ENCODE assay signal across 9 cellular contexts in the genomic region with DNA sequence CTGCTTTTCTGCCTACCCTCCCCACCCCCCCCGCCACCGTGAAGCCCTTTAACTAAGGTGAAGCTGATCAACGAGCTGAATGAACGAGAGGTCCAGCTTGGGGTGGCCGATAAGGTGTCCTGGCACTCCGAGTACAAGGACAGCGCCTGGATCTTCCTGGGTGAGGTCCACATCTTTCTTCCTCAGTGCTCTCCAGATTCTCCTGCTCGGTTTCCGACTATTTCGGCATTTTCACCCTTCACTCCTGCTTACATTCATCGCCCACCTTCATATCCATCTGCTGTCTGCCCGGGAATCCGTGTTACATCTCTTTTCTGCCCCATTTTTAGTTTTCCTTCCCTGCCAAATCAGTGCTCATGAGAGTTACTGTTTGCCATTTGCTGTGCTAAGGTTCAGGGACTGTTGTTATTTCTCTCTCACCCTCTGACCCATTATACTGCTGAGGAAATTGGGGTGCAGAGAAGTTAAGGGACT. TPM values are rescaled to one million over a fixed set of nuclear protein-coding genes. Genes with fewer than 3 reads are reported as not detected.
DNase-seq lines count a peak whose midpoint lies in the region; ATAC-seq, FAIRE-seq and TF ChIP-seq lines count a peak whose summit lies in the region.
"Had no signal": no experiment of that assay in that cellular context is flagged by ENCODE, and none has a peak within 500 bp of the region (broad histone marks: within the 10 kb centered on the region; RNA-seq: fewer than 3 reads in every experiment).

No MANE protein-coding gene starts in this region.

- dilution Hi-C loops in endothelial cell of umbilical vein (cut with MboI; ENCODE audit: extremely low pct_ligation_motif_present, low sequenced_read_pairs), result no loop called here

- H3K27me3 ChIP-seq in endothelial cell of umbilical vein (ENCODE audit: control insufficient read depth in 2 of 2, insufficient read depth in 2 of 2, low read length in 2 of 2), result no peaks in the 10 kb centered on the region
- H3K27me3 ChIP-seq in pancreas, result peaks cover 0 to 10% (median 2%) of the 10 kb centered on the region in 4 donors

- H3K27ac ChIP-seq in OCI-LY7 (ENCODE audit: low read depth, low read length, poor library complexity, severe bottlenecking) (no peak overlapping the region), endothelial cell of umbilical vein (ENCODE audit: insufficient read depth, low read depth, low read length) (peak overlapping the region; percentile 55), pancreas (peak overlapping the region in 1 of 4 donors; percentile 67)

- H3K9me3 ChIP-seq in ES-I3 (ENCODE audit: control insufficient read depth, insufficient read depth, low read length), result no peaks in the 10 kb centered on the region
- H3K9me3 ChIP-seq in OCI-LY7 (ENCODE audit: low read length), result no peaks in the 10 kb centered on the region
- no peaks in the 10 kb centered on the region for H3K9me3 ChIP-seq in endothelial cell of umbilical vein (replicated peaks; ENCODE audit: control insufficient read depth, insufficient read depth, low read length)
- no peaks in the 10 kb centered on the region for H3K9me3 ChIP-seq in pancreas

- H3K79me2 ChIP-seq in OCI-LY7 (ENCODE audit: insufficient read depth, low read depth, low read length), result no peaks in the 10 kb centered on the region; the same call in 1 of the 2 replicates
- H3K79me2 ChIP-seq in endothelial cell of umbilical vein (ENCODE audit: control insufficient read depth, insufficient read depth, low read length), result peaks cover 10% of the 10 kb centered on the region

- H3K4me2 ChIP-seq in OCI-LY7 (ENCODE audit: low read length), result peak overlapping the region; percentile 83
- H3K4me2 ChIP-seq in endothelial cell of umbilical vein (ENCODE audit: insufficient read depth, low read length), result peak overlapping the region; percentile 99

- H4K20me1 ChIP-seq in OCI-LY7 (ENCODE audit: insufficient read depth, low read length) (no peaks in the 10 kb centered on the region), endothelial cell of umbilical vein (replicated peaks; ENCODE audit: control insufficient read depth, extremely low read depth, insufficient read depth, low read length) (no peaks in the 10 kb centered on the region)

- peak in 2 of 4 donors; percentile 26 to 39 for ATAC-seq in pancreas

- CTCF ChIA-PET in OCI-LY7 (lab: Charles Lee; ENCODE audit: unreplicated experiment), result no interaction called here
- CTCF ChIA-PET in endothelial cell of umbilical vein (lab: Charles Lee), result interaction anchor here (0.5 to 1.5 kb wide), 3 partner anchors 9 to 650 kb away, joined by 3 to 7 read pairs (median 4); no protein-coding TSS in a partner anchor

- H3K4me1 ChIP-seq in ES-I3 (ENCODE audit: insufficient read depth, low read length), result no peaks in the 10 kb centered on the region
- peaks cover 4% of the 10 kb centered on the region for H3K4me1 ChIP-seq in OCI-LY7 (ENCODE audit: insufficient read depth, low read length, poor library complexity, severe bottlenecking)
- peaks cover 10% of the 10 kb centered on the region for H3K4me1 ChIP-seq in endothelial cell of umbilical vein (ENCODE audit: control insufficient read depth, extremely low read depth, insufficient read depth, low read length)
- no peaks in the 10 kb centered on the region for H3K4me1 ChIP-seq in pancreas

- no peak for DNase-seq in OCI-LY7 (ENCODE audit: low spot score)
- DNase-seq in endothelial cell of umbilical vein (ENCODE audit: low read depth, low spot score), result peak; percentile 6
- DNase-seq in pancreas, result no peak
- DNase-seq in NCI-H1694 (lab: John Stamatoyannopoulos, UW), result no peak
- DNase-seq in NCI-H1092 treated with DMSO at 0.1 percent for 48 hours (lab: John Stamatoyannopoulos, UW), result no peak
- no peak for DNase-seq in posterior cingulate gyrus
- no peak for DNase-seq in GDM1 (lab: John Stamatoyannopoulos, UW)

- intact Hi-C loops in OCI-LY7 (cut with micrococcal nuclease; ENCODE audit: unreplicated experiment), result loop anchor here (5.0 to 10.0 kb wide), 2 partner anchors 70 to 137 kb away; partner anchors contain the start of gene ZNF280C
- intact Hi-C loops in endothelial cell of umbilical vein (cut with micrococcal nuclease), result loop anchor here (5.0 kb wide), 1 partner anchor 65 kb away; the partner anchor contains the start of gene SLC25A14
- intact Hi-C loops in pancreas (cut with DNase I), result no loop called here
- intact Hi-C loops in posterior cingulate gyrus (cut with DNase I), result loop anchor here (5.0 to 10.0 kb wide), 2 partner anchors 133 to 500 kb away; partner anchors contain the start of gene ENOX2

- no peak for TF ChIP-seq POLR2A in endothelial cell of umbilical vein (IDR thresholded peaks at IDR 0.05; ENCODE audit: low read depth, low read length)

- POLR2A ChIA-PET in OCI-LY7 (lab: Charles Lee) (interaction anchor here (0.6 to 1.5 kb wide), 6 partner anchors 10 to 63 kb away, joined by 3 to 5 read pairs (median 4); partner anchors contain the start of gene SLC25A14), endothelial cell of umbilical vein (lab: Charles Lee) (no interaction called here)

- H3K9ac ChIP-seq in ES-I3 (ENCODE audit: low read depth, low read length) (peak overlapping the region; percentile 73), endothelial cell of umbilical vein (replicated peaks; ENCODE audit: extremely low read depth, insufficient read depth, low read length) (peak overlapping the region; percentile 89)

- no peaks in the 10 kb centered on the region for H3K9me2 ChIP-seq in OCI-LY7 (ENCODE audit: insufficient read depth, low read length)

- BruUV-seq in OCI-LY7 (replicated peaks; lab: Mats Ljungman, UMichigan), result TSS peak; percentile 78
- TSS peak; percentile 62 for BruUV-seq in endothelial cell of umbilical vein (replicated peaks; lab: Mats Ljungman, UMichigan)

- H3K4me3 ChIP-seq in OCI-LY7 (ENCODE audit: low read depth, low read length, poor library complexity, severe bottlenecking), result peak overlapping the region; percentile 94
- peak overlapping the region; percentile 66 to 98 (median 95) for H3K4me3 ChIP-seq in endothelial cell of umbilical vein (replicated peaks in 1 of 3; ENCODE audit: insufficient read depth in 1 of 3, low read depth in 1 of 3, low read length in 3 of 3)
- peak overlapping the region; percentile 27 to 61 (median 54) for H3K4me3 ChIP-seq in pancreas

- H3K36me3 ChIP-seq in ES-I3 (ENCODE audit: insufficient read depth, low read length), result peaks cover 8% of the 10 kb centered on the region
- H3K36me3 ChIP-seq in OCI-LY7 (ENCODE audit: insufficient read depth, low read length), result peaks cover 7% of the 10 kb centered on the region
- peaks cover 0 to 7% of the 10 kb centered on the region in 2 experiments for H3K36me3 ChIP-seq in endothelial cell of umbilical vein (ENCODE audit: control insufficient read depth in 2 of 2, extremely low read depth in 1 of 2, insufficient read depth in 2 of 2, low read length in 2 of 2)
- H3K36me3 ChIP-seq in pancreas, result no peaks in the 10 kb centered on the region

- FAIRE-seq in endothelial cell of umbilical vein (lab: Jason Lieb, UNC) (no peak), pancreas (lab: Jason Lieb, UNC) (no peak)

- WGBS in pancreas, 2 donors, result 0 to 18% methylated on average over 13 of the region's 13 CpGs

- no peaks in the 10 kb centered on the region for H3K9me1 ChIP-seq in endothelial cell of umbilical vein (replicated peaks; ENCODE audit: control insufficient read depth, extremely low read depth, insufficient read depth, low read length)

- peak overlapping the region; percentile 71; the same call in 1 of the 2 replicates for H2AFZ ChIP-seq in OCI-LY7 (ENCODE audit: low read length)
- peak overlapping the region; percentile 82 for H2AFZ ChIP-seq in endothelial cell of umbilical vein (ENCODE audit: low read depth, low read length)

- no peak for TF ChIP-seq CTCF in OCI-LY7 (conservative IDR thresholded peaks at IDR 0.05; ENCODE audit: low read length)
- TF ChIP-seq CTCF in endothelial cell of umbilical vein (IDR thresholded peaks at IDR 0.05; ENCODE audit: extremely low read depth in 1 of 2, insufficient read depth in 1 of 2, low read depth in 1 of 2, low read length in 2 of 2), result no peak
- TF ChIP-seq CTCF in pancreas (IDR thresholded peaks at IDR 0.05), result no peak

TF ChIP-seq in endothelial cell of umbilical vein, 7 proteins besides CTCF, POLR2A, EP300 and RAD21 (continues in another document):
- TF ChIP-seq MAX (IDR thresholded peaks at IDR 0.05; ENCODE audit: insufficient read depth, insufficient read length), result no peak
- TF ChIP-seq GATA2 (IDR thresholded peaks at IDR 0.05; ENCODE audit: insufficient read depth, insufficient read length, low read depth, low read length), result no peak
- no peak for TF ChIP-seq EZH2 (IDR thresholded peaks at IDR 0.05; ENCODE audit: borderline replicate concordance, low read depth, low read length, severe bottlenecking)
- no peak for TF ChIP-seq FOS (IDR thresholded peaks at IDR 0.05; ENCODE audit: borderline replicate concordance, insufficient read depth, low read length)
- no peak for TF ChIP-seq MYC (IDR thresholded peaks at IDR 0.05; ENCODE audit: low read depth, low read length)

RNA-seq across cellular contexts. Expression of gene RBMX2, which starts 0.5 kb away (rescaled TPM):
- total RNA-seq in OCI-LY7 (2014; rRNA removed; shearing (Covaris generic)), result 17.0 and 19.5 TPM in 2 replicates
- total RNA-seq in OCI-LY7 (2022) (21.9 and 24.6 TPM in 2 replicates), endothelial cell of umbilical vein (21.1 and 21.9 TPM in 2 replicates), pancreas (10 to 100 TPM in 2 of 6 donors, 1 to 10 TPM in 4; 6.2 to 10.5 (median 8.8) TPM)
- polyA plus RNA-seq in endothelial cell of umbilical vein (6.9 and 10.6 TPM in 2 replicates), pancreas (10 to 100 TPM; 13.6 to 28.2 TPM)
- 11.9 and 14.3 TPM in 2 replicates for polyA plus RNA-seq in endothelial cell of umbilical vein (2011; cell fraction: cytosol; rRNA removed)
- polyA plus RNA-seq in endothelial cell of umbilical vein (2011; cell fraction: nucleus; rRNA removed), result 8.4 and 11.3 TPM in 2 replicates
- 22.5 and 28.3 TPM in 2 replicates for polyA plus RNA-seq in endothelial cell of umbilical vein (2012)
- 5.5 and 13.2 TPM in 2 replicates for polyA minus RNA-seq in endothelial cell of umbilical vein
- 3.2 TPM for polyA minus RNA-seq in endothelial cell of umbilical vein (2011; cell fraction: cytosol; rRNA and poly(A)+ RNA removed)
- polyA minus RNA-seq in endothelial cell of umbilical vein (2011; cell fraction: nucleus; rRNA and poly(A)+ RNA removed), result 3.3 and 5.7 TPM in 2 replicates

RNA-seq across cellular contexts. Expression of gene GPR119, which starts 16.8 kb away (rescaled TPM):
- total RNA-seq in OCI-LY7 (2014; rRNA removed; shearing (Covaris generic)), result not detected in 2 replicates
- total RNA-seq in OCI-LY7 (2022) (not detected in 2 replicates), endothelial cell of umbilical vein (not detected in 2 replicates), pancreas (1 to 10 TPM in 3 of 6 donors, under 1 TPM in 3; 0.19 to 3.3 (median 0.98) TPM)
- polyA plus RNA-seq in endothelial cell of umbilical vein (not detected in 2 replicates), pancreas (1 to 10 TPM in 1 of 2 donors, not detected in 1; 7.6 TPM)
- polyA plus RNA-seq in endothelial cell of umbilical vein (2011; cell fraction: cytosol; rRNA removed), result not detected in 2 replicates
- not detected in 2 replicates for polyA plus RNA-seq in endothelial cell of umbilical vein (2011; cell fraction: nucleus; rRNA removed)
- polyA plus RNA-seq in endothelial cell of umbilical vein (2012), result not detected in 2 replicates
- polyA minus RNA-seq in endothelial cell of umbilical vein, result not detected in 2 replicates
- not detected for polyA minus RNA-seq in endothelial cell of umbilical vein (2011; cell fraction: cytosol; rRNA and poly(A)+ RNA removed)
- not detected in 2 replicates for polyA minus RNA-seq in endothelial cell of umbilical vein (2011; cell fraction: nucleus; rRNA and poly(A)+ RNA removed)
- total RNA-seq: dermis microvascular lymphatic vessel endothelial cell had no signal

Comparison
In these comparisons a context has a peak if more than half of its experiments do, and no peak if none do; other contexts are left out.
1. intact Hi-C loops: an anchor here in OCI-LY7 (5.0 to 10.0 kb wide), endothelial cell of umbilical vein (5.0 kb wide) and posterior cingulate gyrus (5.0 to 10.0 kb wide); none called in pancreas.